9 cellular contexts compared by ENCODE assay signal in the genomic region with DNA sequence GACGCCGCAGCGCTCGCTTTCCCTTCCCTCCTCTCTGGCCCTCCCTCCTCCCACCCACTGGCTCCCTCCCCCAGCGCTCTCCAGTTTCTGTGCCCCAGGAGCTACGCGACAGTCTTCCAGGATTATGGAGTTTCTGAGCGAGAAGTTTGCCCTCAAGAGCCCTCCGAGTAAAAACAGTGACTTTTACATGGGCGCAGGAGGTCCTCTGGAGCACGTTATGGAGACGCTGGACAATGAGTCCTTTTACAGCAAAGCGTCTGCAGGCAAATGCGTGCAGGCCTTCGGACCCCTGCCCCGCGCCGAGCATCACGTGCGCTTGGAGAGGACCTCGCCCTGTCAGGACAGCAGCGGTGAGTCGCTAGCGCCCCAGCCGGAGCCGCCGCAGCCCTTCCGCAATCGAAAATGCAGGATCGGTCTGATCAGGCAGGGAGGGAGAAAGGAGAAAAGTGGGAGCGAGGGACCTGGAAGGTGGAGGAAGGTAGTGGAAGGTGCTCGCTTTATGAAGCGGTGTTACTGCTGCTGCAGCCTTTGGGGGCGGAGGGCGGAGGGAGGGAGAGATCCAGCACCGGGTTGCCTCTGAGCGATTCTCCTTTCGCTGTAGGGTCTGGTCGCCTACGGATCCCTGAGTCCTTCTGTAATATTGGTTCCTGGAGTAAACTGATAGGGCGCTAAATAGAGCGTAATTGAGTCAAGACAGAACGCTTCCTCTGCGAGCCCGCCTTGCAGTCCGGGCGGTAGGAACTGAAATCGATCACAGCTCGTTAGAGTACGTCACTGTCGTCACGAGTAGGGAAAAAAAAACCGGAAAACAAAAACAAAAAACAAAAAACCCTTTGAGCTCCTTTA. TPM values are rescaled to one million over a fixed set of nuclear protein-coding genes. Genes with fewer than 3 reads are reported as not detected.
DNase-seq lines count a peak whose midpoint lies in the region; ATAC-seq and TF ChIP-seq lines count a peak whose summit lies in the region.
"Had no signal": no experiment of that assay in that cellular context is flagged by ENCODE, and none has a peak within 500 bp of the region (broad histone marks: within the 10 kb centered on the region; RNA-seq: fewer than 3 reads in every experiment).

TSS of gene ALX1 (plus strand) at position 83 of the 846 bp plus-strand sequence. CDS start at position 125, 42 bp downstream.

- in situ Hi-C loops in ACHN (cut with HindIII; ENCODE audit: low pct_ligation_motif_present, low pct_unique_long_range_greater_than_20kb, low sequenced_read_pairs) = no loop called here

- peak; percentile 79 for DNase-seq in ACHN
- DNase-seq in NCI-H2029 treated with DMSO at 0.1 percent for 48 hours (lab: John Stamatoyannopoulos, UW) = peak; percentile 33
- DNase-seq in body of pancreas = peak in 1 of 4 donors; percentile 10
- no peak for DNase-seq in kidney epithelial cell (ENCODE audit: low read depth)
- no peak for DNase-seq in thoracic aorta (ENCODE audit: low spot score)
- DNase-seq in GM19238 (ENCODE audit: insufficient read length, low spot score) = no peak
- no peak for DNase-seq in cerebellar nuclear complex (lab: John Stamatoyannopoulos, UW)

- H3K9me3 ChIP-seq in body of pancreas = no peaks in the 10 kb centered on the region
- H3K9me3 ChIP-seq in thoracic aorta = no peaks in the 10 kb centered on the region

- WGBS in body of pancreas, 2 donors = 2 to 6% methylated on average over 53 of the region's 53 CpGs

- H3K4me3 ChIP-seq in body of pancreas = peak within 1 kb of the TSS in 1 of 2 donors; percentile 22
- H3K4me3 ChIP-seq in kidney epithelial cell (ENCODE audit: low read depth, low read length) = peak within 1 kb of the TSS; percentile 50
- H3K4me3 ChIP-seq in thoracic aorta = peak within 1 kb of the TSS; percentile 64

- intact Hi-C loops in body of pancreas (cut with DNase I) = no loop called here

- ATAC-seq in GM19023 (IDR thresholded peaks at IDR 0.05; ENCODE audit: unreplicated experiment) (peak; percentile 48), body of pancreas (peak; percentile 48), thoracic aorta (ENCODE audit: insufficient number of reproducible peaks, low FRiP score, low read depth) (no peak)

- peaks cover 19% of the 10 kb centered on the region for H3K4me1 ChIP-seq in body of pancreas
- peaks cover 6 to 9% of the 10 kb centered on the region in 2 donors for H3K4me1 ChIP-seq in thoracic aorta (ENCODE audit: control insufficient read depth in 1 of 2, low read depth in 2 of 2)

- H3K27ac ChIP-seq in body of pancreas (no peak within 1 kb of the TSS), thoracic aorta (no peak within 1 kb of the TSS)
- H3K27ac ChIP-seq: epithelial cell of prostate had no signal

- H3K27me3 ChIP-seq in body of pancreas (peaks cover 0 to 48% of the 10 kb centered on the region in 2 donors), kidney epithelial cell (ENCODE audit: control insufficient read depth, insufficient read depth, low read length) (peaks cover 60% of the 10 kb centered on the region), thoracic aorta (replicated peaks; ENCODE audit: insufficient read depth) (peaks cover 25% of the 10 kb centered on the region)

- TF ChIP-seq CTCF in body of pancreas (IDR thresholded peaks at IDR 0.05) = no peak
- no peak for TF ChIP-seq CTCF in kidney epithelial cell (IDR thresholded peaks at IDR 0.05; ENCODE audit: insufficient read depth, low read length, poor library complexity, severe bottlenecking)
- no peak for TF ChIP-seq CTCF in thoracic aorta (IDR thresholded peaks at IDR 0.05)

- H3K36me3 ChIP-seq in body of pancreas (replicated peaks in 1 of 2; ENCODE audit: insufficient read depth in 1 of 2, low read depth in 2 of 2) = no peaks in the 10 kb centered on the region
- H3K36me3 ChIP-seq in kidney epithelial cell (ENCODE audit: control insufficient read depth, insufficient read depth, low read length) = no peaks in the 10 kb centered on the region
- no peaks in the 10 kb centered on the region for H3K36me3 ChIP-seq in thoracic aorta

- TF ChIP-seq POLR2A in body of pancreas (IDR thresholded peaks at IDR 0.05) = no peak

RNA-seq across cellular contexts. Expression of gene ALX1, which starts in this region (rescaled TPM):
- total RNA-seq in body of pancreas = not detected
- total RNA-seq in kidney epithelial cell = 0.21 and 0.54 TPM in 2 replicates
- total RNA-seq in thoracic aorta = not detected

Comparison
In these comparisons a context has a peak if more than half of its experiments do, and no peak if none do; other contexts are left out.
1. Peak in ATAC-seq in body of pancreas; RNA of the gene not detected or under 1 TPM.
2. DNase-seq: peak in ACHN (single experiment) and NCI-H2029 treated with DMSO at 0.1 percent for 48 hours (single experiment); none in kidney epithelial cell (single experiment), thoracic aorta (single experiment), GM19238 (single experiment) and cerebellar nuclear complex (0 of 2).